Comparison of ENCODE assay signal across 8 cellular contexts in genomic region chr6:37019065-37019450, GRCh38. TPM values are rescaled to one million over a fixed set of nuclear protein-coding genes. Genes with fewer than 3 reads are reported as not detected.
DNase-seq lines count a peak whose midpoint lies in the region; ATAC-seq and TF ChIP-seq lines count a peak whose summit lies in the region.

No MANE protein-coding gene starts in this region.

- no TSS peak for BruUV-seq in PC-3 (replicated peaks; lab: Mats Ljungman, UMichigan)
- BruUV-seq in OCI-LY7 (replicated peaks; lab: Mats Ljungman, UMichigan), result no TSS peak

- intact Hi-C loops in PC-3 (cut with micrococcal nuclease) (loop anchor here (2.0 kb wide), 1 partner anchor 32 kb away; no protein-coding TSS in a partner anchor), left ventricle myocardium superior (cut with micrococcal nuclease) (loop anchor here (5.0 kb wide), 2 partner anchors 132 to 257 kb away; partner anchors contain the start of gene C6orf89), OCI-LY7 (cut with micrococcal nuclease; ENCODE audit: unreplicated experiment) (loop anchor here (2.0 to 5.0 kb wide), 2 partner anchors 32 to 237 kb away; no protein-coding TSS in a partner anchor), uterus (cut with DNase I; ENCODE audit: low total_unique reads) (loop anchor here (10.0 kb wide), 2 partner anchors 134 to 254 kb away; partner anchors contain the start of gene C6orf89)

- peak overlapping the region; percentile 21 for H3K9ac ChIP-seq in PC-3 (ENCODE audit: low read length)

- no peak for TF ChIP-seq POLR2A in uterus (IDR thresholded peaks at IDR 0.05)

- H3K4me1 ChIP-seq in PC-3 (ENCODE audit: insufficient read depth, low read length) (peaks cover 42% of the 10 kb centered on the region), OCI-LY7 (ENCODE audit: insufficient read depth, low read length, poor library complexity, severe bottlenecking) (peaks cover 13% of the 10 kb centered on the region), uterus (no peaks in the 10 kb centered on the region)

- H3K4me3 ChIP-seq in PC-3 (ENCODE audit: low read length) (no peak overlapping the region), OCI-LY7 (ENCODE audit: low read depth, low read length, poor library complexity, severe bottlenecking) (no peak overlapping the region), uterus (no peak overlapping the region)

- POLR2A ChIA-PET in PC-3 (lab: Charles Lee; ENCODE audit: unreplicated experiment), result interaction anchor here (0.6 kb wide), 1 partner anchor 153 kb away, joined by 10 read pairs; no protein-coding TSS in a partner anchor
- POLR2A ChIA-PET in OCI-LY7 (lab: Charles Lee), result interaction anchor here (1.5 to 1.8 kb wide), 2 partner anchors 31 to 107 kb away, joined by 3 to 4 read pairs; no protein-coding TSS in a partner anchor

- in situ Hi-C loops in ACHN (cut with HindIII; ENCODE audit: low pct_ligation_motif_present, low pct_unique_long_range_greater_than_20kb, low sequenced_read_pairs), result no loop called here

- TF ChIP-seq CTCF in PC-3 (conservative IDR thresholded peaks at IDR 0.05; ENCODE audit: low read depth, low read length), result no peak
- no peak for TF ChIP-seq CTCF in OCI-LY7 (conservative IDR thresholded peaks at IDR 0.05; ENCODE audit: low read length)
- TF ChIP-seq CTCF in uterus (IDR thresholded peaks at IDR 0.05), result no peak

- no peaks in the 10 kb centered on the region for H3K27me3 ChIP-seq in PC-3 (ENCODE audit: low read length)
- H3K27me3 ChIP-seq in uterus, result no peaks in the 10 kb centered on the region

- no peak; the same call in 1 of the 2 replicates for ATAC-seq in PC-3
- peak; percentile 18 for ATAC-seq in left ventricle myocardium superior
- no peak for ATAC-seq in GM18907 (IDR thresholded peaks at IDR 0.05; ENCODE audit: unreplicated experiment)

- peak; percentile 22 for DNase-seq in ACHN
- DNase-seq in ELR (ENCODE audit: low read depth), result peak; percentile 13
- peak; percentile 93 for DNase-seq in PC-3
- no peak for DNase-seq in left ventricle myocardium superior
- no peak for DNase-seq in OCI-LY7 (ENCODE audit: low spot score)
- no peak for DNase-seq in Kasumi-1 (lab: John Stamatoyannopoulos, UW)
- no peak for DNase-seq in uterus

- no peaks in the 10 kb centered on the region for H3K9me3 ChIP-seq in PC-3 (ENCODE audit: low read length)
- no peaks in the 10 kb centered on the region for H3K9me3 ChIP-seq in OCI-LY7 (ENCODE audit: low read length)
- H3K9me3 ChIP-seq in uterus, result no peaks in the 10 kb centered on the region

- CTCF ChIA-PET in PC-3 (lab: Charles Lee) (interaction anchor here (0.6 to 5.1 kb wide), 2 partner anchors 191 to 257 kb away, joined by 4 to 40 read pairs; no protein-coding TSS in a partner anchor), OCI-LY7 (lab: Charles Lee; ENCODE audit: unreplicated experiment) (interaction anchor here (0.5 to 0.7 kb wide), 2 partner anchors 12 to 191 kb away, joined by 3 to 4 read pairs; no protein-coding TSS in a partner anchor)

- H3K27ac ChIP-seq in PC-3 (ENCODE audit: low read length) (peak overlapping the region; percentile 70), OCI-LY7 (ENCODE audit: low read depth, low read length, poor library complexity, severe bottlenecking) (no peak overlapping the region), uterus (no peak overlapping the region)

- no peaks in the 10 kb centered on the region for H3K9me2 ChIP-seq in PC-3 (replicated peaks; ENCODE audit: low read length)
- no peaks in the 10 kb centered on the region for H3K9me2 ChIP-seq in OCI-LY7 (ENCODE audit: insufficient read depth, low read length)

- no peaks in the 10 kb centered on the region for H3K79me2 ChIP-seq in PC-3 (ENCODE audit: low read length)
- H3K79me2 ChIP-seq in OCI-LY7 (ENCODE audit: insufficient read depth, low read depth, low read length), result no peaks in the 10 kb centered on the region

- H3K4me2 ChIP-seq in PC-3 (ENCODE audit: low read length), result peak overlapping the region; percentile 62
- no peak overlapping the region for H3K4me2 ChIP-seq in OCI-LY7 (ENCODE audit: low read length)

- H2AFZ ChIP-seq in PC-3 (ENCODE audit: low read length), result peak overlapping the region; percentile 8; the same call in 1 of the 2 replicates
- H2AFZ ChIP-seq in OCI-LY7 (ENCODE audit: low read length), result no peak overlapping the region

- peaks cover 6% of the 10 kb centered on the region for H3F3A ChIP-seq in PC-3 (ENCODE audit: low read length, unreplicated experiment)

- no peaks in the 10 kb centered on the region for H4K20me1 ChIP-seq in PC-3 (ENCODE audit: low read length)
- no peaks in the 10 kb centered on the region for H4K20me1 ChIP-seq in OCI-LY7 (ENCODE audit: insufficient read depth, low read length)

- H3K36me3 ChIP-seq in PC-3 (ENCODE audit: low read depth, low read length), result no peaks in the 10 kb centered on the region; the same call in 1 of the 2 replicates
- no peaks in the 10 kb centered on the region for H3K36me3 ChIP-seq in OCI-LY7 (ENCODE audit: insufficient read depth, low read length)
- no peaks in the 10 kb centered on the region for H3K36me3 ChIP-seq in uterus

RNA-seq across cellular contexts. Expression of gene FGD2, which starts 13.6 kb away (rescaled TPM):
- 0.35 and 0.44 TPM in 2 replicates for total RNA-seq in PC-3 (2014; rRNA removed)
- total RNA-seq in left ventricle myocardium superior, result 8.0 TPM
- total RNA-seq in OCI-LY7 (2014; rRNA removed; shearing (Covaris generic)), result 23.8 and 27.8 TPM in 2 replicates
- total RNA-seq in OCI-LY7 (2022), result 45.7 and 48.6 TPM in 2 replicates
- 10 to 100 TPM in 3 of 4 donors, under 1 TPM in 1; 0.51 to 27.6 (median 11.5) TPM for total RNA-seq in uterus

RNA-seq across cellular contexts. Expression of gene MTCH1, which starts 33.1 kb away (rescaled TPM):
- total RNA-seq in PC-3 (2014; rRNA removed) (253 and 264 TPM in 2 replicates), left ventricle myocardium superior (216 TPM), OCI-LY7 (2022) (72.5 and 79.6 TPM in 2 replicates), uterus (100 to 1,000 TPM; 111 to 172 (median 146) TPM)
- total RNA-seq in OCI-LY7 (2014; rRNA removed; shearing (Covaris generic)), result 81.4 and 93.7 TPM in 2 replicates

Comparison
In these comparisons a context has a peak if more than half of its experiments do, and no peak if none do; other contexts are left out.
1. DNase-seq: peak in ACHN (single experiment), ELR (single experiment) and PC-3 (single experiment); none in left ventricle myocardium superior (single experiment), OCI-LY7 (single experiment), Kasumi-1 (0 of 2) and uterus (0 of 2).